12 cellular contexts compared by ENCODE assay signal in genomic region chr11:124801636-124802312, GRCh38. TPM values are rescaled to one million over a fixed set of nuclear protein-coding genes. Genes with fewer than 3 reads are reported as not detected.
A peak's percentile ranks its signal among the peaks of the same experiment; 100 is the strongest.
DNase-seq lines count a peak whose midpoint lies in the region; ATAC-seq and TF ChIP-seq lines count a peak whose summit lies in the region.
"Had no signal": no experiment of that assay in that cellular context is flagged by ENCODE, and none has a peak within 500 bp of the region (broad histone marks: within the 10 kb centered on the region; RNA-seq: fewer than 3 reads in every experiment).

No MANE protein-coding gene starts in this region.

- H3K27ac ChIP-seq in CD4-positive, CD25-positive, alpha-beta regulatory T cell (ENCODE audit: insufficient read depth, low read length, poor library complexity, severe bottlenecking), result no peak overlapping the region
- H3K27ac ChIP-seq in HUES64 (ENCODE audit: low read depth, low read length), result no peak overlapping the region
- H3K27ac ChIP-seq: foreskin keratinocyte had no signal

- H3K9me3 ChIP-seq in CD4-positive, CD25-positive, alpha-beta regulatory T cell (ENCODE audit: control insufficient read depth in 2 of 2, low read length in 2 of 2), result no peaks in the 10 kb centered on the region
- H3K9me3 ChIP-seq in HUES64 (ENCODE audit: insufficient read depth, low read depth, low read length), result no peaks in the 10 kb centered on the region
- H3K9me3 ChIP-seq: left lung had no signal

- H3K9me3 Mint-ChIP-seq in CD4-positive, CD25-positive, alpha-beta regulatory T cell, result no peaks in the 10 kb centered on the region
- H3K9me3 Mint-ChIP-seq in chondrocyte (ENCODE audit: low read depth) (no peaks in the 10 kb centered on the region), nephron progenitor cell (peaks cover 2% of the 10 kb centered on the region)

- no peaks in the 10 kb centered on the region for H3K36me3 ChIP-seq in CD4-positive, CD25-positive, alpha-beta regulatory T cell (ENCODE audit: control insufficient read depth, insufficient read depth, low read length)
- no peaks in the 10 kb centered on the region for H3K36me3 ChIP-seq in HUES64 (ENCODE audit: insufficient read depth, low read length)
- H3K36me3 ChIP-seq: left lung had no signal

- WGBS in HUES64, result 90% methylated on average over 8 of the region's 8 CpGs

- intact Hi-C loops in left ventricle myocardium superior (cut with micrococcal nuclease), result no loop called here

- TF ChIP-seq CTCF in chondrocyte (IDR thresholded peaks at IDR 0.05), result no peak
- TF ChIP-seq CTCF in nephron progenitor cell (IDR thresholded peaks at IDR 0.05), result no peak

- no peak overlapping the region for H3K9ac ChIP-seq in HUES64 (ENCODE audit: low read depth, low read length)

- no peaks in the 10 kb centered on the region for H3K27me3 ChIP-seq in CD4-positive, CD25-positive, alpha-beta regulatory T cell (ENCODE audit: control insufficient read depth, insufficient read depth, low read length)
- no peaks in the 10 kb centered on the region for H3K27me3 ChIP-seq in HUES64 (ENCODE audit: insufficient read depth, low read length)

- peak overlapping the region; percentile 77 to 96 (median 89) for H3K4me3 Mint-ChIP-seq in CD4-positive, CD25-positive, alpha-beta regulatory T cell
- no peak overlapping the region for H3K4me3 Mint-ChIP-seq in chondrocyte (ENCODE audit: unreplicated experiment)
- H3K4me3 Mint-ChIP-seq in nephron progenitor cell, result peak overlapping the region; percentile 90

- no peak for DNase-seq in CD4-positive, CD25-positive, alpha-beta regulatory T cell
- DNase-seq in chondrocyte (ENCODE audit: low spot score), result no peak
- no peak for DNase-seq in nephron progenitor cell
- DNase-seq in left ventricle myocardium superior, result no peak
- DNase-seq in NCI-H2107 (lab: John Stamatoyannopoulos, UW), result no peak
- DNase-seq: aorta, left lung had no signal

- peaks cover 16% of the 10 kb centered on the region for H3K36me3 Mint-ChIP-seq in CD4-positive, CD25-positive, alpha-beta regulatory T cell
- H3K36me3 Mint-ChIP-seq in chondrocyte (ENCODE audit: low read depth), result no peaks in the 10 kb centered on the region
- H3K36me3 Mint-ChIP-seq in nephron progenitor cell (ENCODE audit: low read depth), result peaks cover 26% of the 10 kb centered on the region

- H3K27ac Mint-ChIP-seq in CD4-positive, CD25-positive, alpha-beta regulatory T cell, result peak overlapping the region in 2 of 3 donors; percentile 79 to 92
- peak overlapping the region; percentile 15 for H3K27ac Mint-ChIP-seq in chondrocyte (ENCODE audit: unreplicated experiment)
- H3K27ac Mint-ChIP-seq in nephron progenitor cell, result no peak overlapping the region

- peaks cover 18 to 30% (median 25%) of the 10 kb centered on the region in 4 donors for H3K4me1 Mint-ChIP-seq in CD4-positive, CD25-positive, alpha-beta regulatory T cell
- H3K4me1 Mint-ChIP-seq in chondrocyte (ENCODE audit: low read depth) (peaks cover 30% of the 10 kb centered on the region), nephron progenitor cell (peaks cover 48% of the 10 kb centered on the region)

- H3K4me3 ChIP-seq in CD4-positive, CD25-positive, alpha-beta regulatory T cell (ENCODE audit: low read depth, low read length), result no peak overlapping the region
- 0 out of 2 replicates have a peak overlapping the region, but pooled peaks have one; percentile 68 for H3K4me3 ChIP-seq in HUES64 (ENCODE audit: low read length)

- H3K27me3 Mint-ChIP-seq in CD4-positive, CD25-positive, alpha-beta regulatory T cell, result no peaks in the 10 kb centered on the region
- no peaks in the 10 kb centered on the region for H3K27me3 Mint-ChIP-seq in chondrocyte (ENCODE audit: low read depth)
- H3K27me3 Mint-ChIP-seq in nephron progenitor cell (ENCODE audit: low read depth, poor library complexity), result peaks cover 4% of the 10 kb centered on the region

- ATAC-seq in CD4-positive, CD25-positive, alpha-beta regulatory T cell (ENCODE audit: low read depth in 2 of 2), result no peak
- no peak for ATAC-seq in GM19023 (IDR thresholded peaks at IDR 0.05; ENCODE audit: unreplicated experiment)
- no peak for ATAC-seq in left ventricle myocardium superior
- ATAC-seq in HG03139 (IDR thresholded peaks at IDR 0.05; ENCODE audit: unreplicated experiment), result no peak

- peaks cover 22% of the 10 kb centered on the region for H3K4me1 ChIP-seq in CD4-positive, CD25-positive, alpha-beta regulatory T cell (ENCODE audit: control insufficient read depth, insufficient read depth, low read length, poor library complexity, severe bottlenecking)
- peaks cover 25% of the 10 kb centered on the region for H3K4me1 ChIP-seq in HUES64 (ENCODE audit: insufficient read depth, low read length)

RNA-seq across cellular contexts. Expression of gene MSANTD2, which starts 1.6 kb away (rescaled TPM):
- 10.0 TPM for total RNA-seq in CD4-positive, CD25-positive, alpha-beta regulatory T cell
- polyA plus RNA-seq in CD4-positive, CD25-positive, alpha-beta regulatory T cell, result 1 to 10 TPM; 1.9 to 5.4 (median 4.2) TPM
- 11.9 TPM for polyA plus RNA-seq in HUES64 (2013, experiment 1 of 2)
- 8.8 TPM for polyA plus RNA-seq in HUES64 (2013, experiment 2 of 2)
- 10.4 to 12.5 TPM (median 10.6 TPM) in 3 replicates for total RNA-seq in chondrocyte
- 3.4 TPM for total RNA-seq in left ventricle myocardium superior

RNA-seq across cellular contexts. Expression of gene ESAM, which starts 39.7 kb away (rescaled TPM):
- total RNA-seq in CD4-positive, CD25-positive, alpha-beta regulatory T cell, result 3.0 TPM
- polyA plus RNA-seq in CD4-positive, CD25-positive, alpha-beta regulatory T cell, result 1 to 10 TPM in 2 of 4 donors, under 1 TPM in 1, not detected in 1; 0.55 to 3.1 (median 2.3) TPM
- polyA plus RNA-seq in HUES64 (2013, experiment 1 of 2), result 0.25 TPM
- 0.44 TPM for polyA plus RNA-seq in HUES64 (2013, experiment 2 of 2)
- 1.7 to 2.6 TPM (median 2.0 TPM) in 3 replicates for total RNA-seq in chondrocyte
- total RNA-seq in left ventricle myocardium superior, result 40.5 TPM
- total RNA-seq: foreskin keratinocyte had no signal
- polyA plus RNA-seq: foreskin keratinocyte had no signal

RNA-seq across cellular contexts. Expression of gene VSIG2, which starts 49.7 kb away (rescaled TPM):
- 0.44 TPM for total RNA-seq in CD4-positive, CD25-positive, alpha-beta regulatory T cell
- polyA plus RNA-seq in CD4-positive, CD25-positive, alpha-beta regulatory T cell, result 1 to 10 TPM in 2 of 4 donors, under 1 TPM in 2; 0.71 to 3.9 (median 0.95) TPM
- polyA plus RNA-seq in HUES64 (2013, experiment 1 of 2), result not detected
- polyA plus RNA-seq in HUES64 (2013, experiment 2 of 2), result not detected
- not detected in 3 replicates for total RNA-seq in chondrocyte
- total RNA-seq in left ventricle myocardium superior, result 1.1 TPM
- total RNA-seq: foreskin keratinocyte, H4 had no signal
- polyA plus RNA-seq: foreskin keratinocyte had no signal

Comparison
In these comparisons a context has a peak if more than half of its experiments do, and no peak if none do; other contexts are left out.
1. RNA of gene ESAM, which starts 39.7 kb away (total RNA-seq): 40.5 TPM in left ventricle myocardium superior (single experiment); 3.0 TPM in CD4-positive, CD25-positive, alpha-beta regulatory T cell (single experiment) and 1.7 to 2.6 TPM in chondrocyte; every median in the first group is over 10 times any median in the second.